Comparison of ENCODE assay signal across 8 cellular contexts in genomic region chr3:64533565-64534317, GRCh38.
DNase-seq lines count a peak whose midpoint lies in the region; ATAC-seq and TF ChIP-seq lines count a peak whose summit lies in the region.

No MANE protein-coding gene starts in this region.

- H3K4me3 Mint-ChIP-seq in activated CD8-positive, alpha-beta T cell treated with anti-CD3 and anti-CD28 coated beads, Interleukin-2, amount 10 ng/mL, durations not matched to agents 7 days and 5 days = no peak overlapping the region
- no peak overlapping the region for H3K4me3 Mint-ChIP-seq in natural killer cell

- H3K27ac ChIP-seq in fibroblast of lung (ENCODE audit: insufficient read depth, low read length) = no peak overlapping the region
- no peak overlapping the region for H3K27ac ChIP-seq in testis

- H3K9me3 ChIP-seq in fibroblast of lung (ENCODE audit: control insufficient read depth, insufficient read depth, low read depth, low read length) (no peaks in the 10 kb centered on the region), testis (no peaks in the 10 kb centered on the region)

- intact Hi-C loops in natural killer cell (cut with micrococcal nuclease) (loop anchor here (5.0 kb wide), 1 partner anchor 1199 kb away; no protein-coding TSS in a partner anchor), testis (cut with DNase I; ENCODE audit: low total_unique reads) (loop anchor here (10.0 kb wide), 2 partner anchors 151 to 711 kb away; partner anchors contain the start of gene ADAMTS9)

- POLR2A ChIA-PET in activated CD8-positive, alpha-beta T cell treated with anti-CD3 and anti-CD28 coated beads, Interleukin-2, amount 10 ng/mL, durations not matched to agents 7 days and 5 days (lab: Charles Lee) = no interaction called here

- no peaks in the 10 kb centered on the region for H3K27me3 Mint-ChIP-seq in activated CD8-positive, alpha-beta T cell treated with anti-CD3 and anti-CD28 coated beads, Interleukin-2, amount 10 ng/mL, durations not matched to agents 7 days and 5 days (ENCODE audit: low read depth)
- no peaks in the 10 kb centered on the region for H3K27me3 Mint-ChIP-seq in natural killer cell (ENCODE audit: low read depth in 2 of 2)

- H3K36me3 ChIP-seq in fibroblast of lung (ENCODE audit: control insufficient read depth, insufficient read depth, low read length) = no peaks in the 10 kb centered on the region
- no peaks in the 10 kb centered on the region for H3K36me3 ChIP-seq in testis (ENCODE audit: low read depth, missing control alignments)

- H3K9ac ChIP-seq in fibroblast of lung (ENCODE audit: insufficient read depth, low read length) = no peak overlapping the region

- 6 to 8% methylated on average over 15 of the region's 15 CpGs for WGBS in testis, 2 donors

- H4K20me1 ChIP-seq in fibroblast of lung (ENCODE audit: control insufficient read depth, extremely low read depth, insufficient read depth, low read length) = no peaks in the 10 kb centered on the region

- H3K4me1 Mint-ChIP-seq in activated CD8-positive, alpha-beta T cell treated with anti-CD3 and anti-CD28 coated beads, Interleukin-2, amount 10 ng/mL, durations not matched to agents 7 days and 5 days (ENCODE audit: low read depth) = no peaks in the 10 kb centered on the region
- no peaks in the 10 kb centered on the region for H3K4me1 Mint-ChIP-seq in natural killer cell

- no peaks in the 10 kb centered on the region for H3K79me2 ChIP-seq in fibroblast of lung (ENCODE audit: control insufficient read depth, insufficient read depth, low read length)

- H3K4me1 ChIP-seq in fibroblast of lung (ENCODE audit: control insufficient read depth, extremely low read depth, insufficient read depth, low read length) = no peaks in the 10 kb centered on the region
- H3K4me1 ChIP-seq in testis = peaks cover 14% of the 10 kb centered on the region

- peak; percentile 84 for ATAC-seq in GM19468 (IDR thresholded peaks at IDR 0.05; ENCODE audit: extremely low read depth, unreplicated experiment)
- ATAC-seq in HG03520 (IDR thresholded peaks at IDR 0.05; ENCODE audit: unreplicated experiment) = peak; percentile 93
- peak; percentile 81 for ATAC-seq in activated CD8-positive, alpha-beta T cell treated with anti-CD3 and anti-CD28 coated beads, Interleukin-2, amount 10 ng/mL, durations not matched to agents 7 days and 5 days
- ATAC-seq in natural killer cell = peak in 2 of 3 donors; percentile 49 to 57

- TF ChIP-seq POLR2A in testis (IDR thresholded peaks at IDR 0.05) = no peak

- H3K36me3 Mint-ChIP-seq in activated CD8-positive, alpha-beta T cell treated with anti-CD3 and anti-CD28 coated beads, Interleukin-2, amount 10 ng/mL, durations not matched to agents 7 days and 5 days (ENCODE audit: low read depth) = no peaks in the 10 kb centered on the region
- H3K36me3 Mint-ChIP-seq in natural killer cell = no peaks in the 10 kb centered on the region

- CTCF ChIA-PET in activated CD8-positive, alpha-beta T cell treated with anti-CD3 and anti-CD28 coated beads, Interleukin-2, amount 10 ng/mL, durations not matched to agents 7 days and 5 days (lab: Charles Lee) = interaction anchor here (0.7 to 2.0 kb wide), 8 partner anchors 9 to 1198 kb away, joined by 3 to 9 read pairs (median 4); no protein-coding TSS in a partner anchor

- no peaks in the 10 kb centered on the region for H3K9me3 Mint-ChIP-seq in activated CD8-positive, alpha-beta T cell treated with anti-CD3 and anti-CD28 coated beads, Interleukin-2, amount 10 ng/mL, durations not matched to agents 7 days and 5 days (ENCODE audit: insufficient read depth)
- no peaks in the 10 kb centered on the region for H3K9me3 Mint-ChIP-seq in natural killer cell

- DNase-seq in DMS153 treated with DMSO at 0.1 percent for 48 hours (lab: John Stamatoyannopoulos, UW; ENCODE audit: unreplicated experiment) = peak; percentile 21
- peak; percentile 70 for DNase-seq in NCI-H510A treated with DMSO at 0.1 percent for 48 hours (lab: John Stamatoyannopoulos, UW)
- DNase-seq in activated CD8-positive, alpha-beta T cell treated with anti-CD3 and anti-CD28 coated beads, Interleukin-2, amount 10 ng/mL, durations not matched to agents 7 days and 5 days = peak; percentile 65
- DNase-seq in fibroblast of lung (ENCODE audit: low read depth in 2 of 2) = peak; percentile 81 to 93
- no peak for DNase-seq in natural killer cell
- DNase-seq in testis = peak; percentile 95

- peak; percentile 92 to 94 for TF ChIP-seq CTCF in fibroblast of lung (conservative IDR thresholded peaks at IDR 0.05 in 1 of 2, IDR thresholded peaks at IDR 0.05 in 1 of 2; ENCODE audit: low read depth in 1 of 2, low read length in 2 of 2)
- no peak for TF ChIP-seq CTCF in natural killer cell (IDR thresholded peaks at IDR 0.05)
- peak; percentile 73 to 89 (median 74) for TF ChIP-seq CTCF in testis (IDR thresholded peaks at IDR 0.05)

- H3K4me2 ChIP-seq in fibroblast of lung (ENCODE audit: extremely low read depth, insufficient read depth, low read length) = peak overlapping the region; percentile 30

- H2AFZ ChIP-seq in fibroblast of lung (ENCODE audit: low read length) = peak overlapping the region; percentile 45

- H3K27me3 ChIP-seq in fibroblast of lung (ENCODE audit: control insufficient read depth, insufficient read depth, low read length) (no peaks in the 10 kb centered on the region), testis (no peaks in the 10 kb centered on the region)

- H3K27ac Mint-ChIP-seq in activated CD8-positive, alpha-beta T cell treated with anti-CD3 and anti-CD28 coated beads, Interleukin-2, amount 10 ng/mL, durations not matched to agents 7 days and 5 days = no peak overlapping the region
- H3K27ac Mint-ChIP-seq in natural killer cell = no peak overlapping the region

- H3K4me3 ChIP-seq in fibroblast of lung (replicated peaks in 1 of 4; ENCODE audit: control extremely low read depth in 1 of 4, insufficient read depth in 1 of 4, low read depth in 3 of 4, low read length in 4 of 4) (peak overlapping the region in 2 of 4 experiments; percentile 21 to 35), testis (no peak overlapping the region)
